ENCODE assay signal across 35 cellular contexts in the genomic region with DNA sequence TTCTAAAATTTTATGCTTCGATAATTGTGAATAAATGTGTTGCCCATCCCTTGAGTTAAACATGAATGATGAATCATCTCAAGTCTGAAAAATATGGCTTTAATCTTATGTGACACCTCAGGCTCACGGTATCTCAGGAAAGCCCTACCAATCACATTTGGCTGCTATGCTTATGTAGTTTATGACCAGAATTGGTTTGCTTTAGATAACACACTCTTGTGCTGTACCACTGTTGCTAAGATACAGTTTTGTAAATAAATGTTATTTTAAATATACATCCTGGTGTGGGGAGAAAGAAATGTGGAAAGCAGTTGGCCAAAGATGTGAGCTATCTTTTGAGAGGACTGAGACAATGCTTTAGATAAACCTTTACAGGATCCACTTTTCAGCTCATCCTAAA.
"Had no signal": no experiment of that assay in that cellular context is flagged by ENCODE, and none has a peak within 500 bp of the region (broad histone marks: within the 10 kb centered on the region; RNA-seq: fewer than 3 reads in every experiment).

No MANE protein-coding gene starts in this region.

- H3K4me3 Mint-ChIP-seq: activated CD4-positive, alpha-beta memory T cell treated with anti-CD3 and anti-CD28 coated beads, Interleukin-2, amount 10 ng/mL, durations not matched to agents 7 days and 5 days; activated naive CD8-positive, alpha-beta T cell treated with anti-CD3 and anti-CD28 coated beads for 36 hours; activated T-cell treated with anti-CD3 and anti-CD28 coated beads, Interleukin-2, amount 50 U/mL, for 72 hours; activated T-helper 17 cell treated with anti-CD3 and anti-CD28 coated beads, Interleukin-2, amount 50 U/mL, for 72 hours; IgD-negative memory B cell; T-cell had no signal

- H3K36me3 Mint-ChIP-seq: activated naive CD8-positive, alpha-beta T cell treated with anti-CD3 and anti-CD28 coated beads for 36 hours; IgD-negative memory B cell; T-cell had no signal

- DNase-seq: activated CD4-positive, alpha-beta memory T cell treated with anti-CD3 and anti-CD28 coated beads, Interleukin-2, amount 10 ng/mL, durations not matched to agents 7 days and 5 days; activated CD4-positive, alpha-beta T cell treated with anti-CD3 and anti-CD28 coated beads for 1 hour; activated CD4-positive, alpha-beta T cell treated with anti-CD3 and anti-CD28 coated beads for 48 hours; activated CD4-positive, CD25-positive, alpha-beta regulatory T cell; activated effector memory CD4-positive, alpha-beta T cell treated with anti-CD3 and anti-CD28 coated beads, Interleukin-2, amount 50 U/mL, for 16 hours; activated naive CD4-positive, alpha-beta T cell; activated naive CD4-positive, alpha-beta T cell treated with anti-CD3 and anti-CD28 coated beads, Interleukin-2, amount 50 U/mL, for 16 hours; activated naive CD8-positive, alpha-beta T cell treated with anti-CD3 and anti-CD28 coated beads for 36 hours; activated T-cell treated with anti-CD3 and anti-CD28 coated beads, Interleukin-2, amount 50 U/mL, for 1 hour; activated T-cell treated with anti-CD3 and anti-CD28 coated beads, Interleukin-2, amount 50 U/mL, for 72 hours; amniotic stem cell; aorta; brain microvascular endothelial cell; central memory CD4-positive, alpha-beta T cell; NCI-H1092 treated with DMSO at 0.1 percent for 48 hours; NCI-H146; NCI-H187; NCI-H2081; NCI-H2171 treated with DMSO at 0.1 percent for 48 hours; NCI-H226; NCI-H446 treated with DMSO at 0.1 percent for 48 hours; NCI-H524; PC-9; SIG-M5; T-cell; T-helper 2 cell; T1000; WERI-Rb-1 had no signal

- H3K27me3 Mint-ChIP-seq: activated CD4-positive, alpha-beta memory T cell treated with anti-CD3 and anti-CD28 coated beads, Interleukin-2, amount 10 ng/mL, durations not matched to agents 7 days and 5 days had no signal

- H3K9me3 Mint-ChIP-seq: activated CD4-positive, alpha-beta memory T cell treated with anti-CD3 and anti-CD28 coated beads, Interleukin-2, amount 10 ng/mL, durations not matched to agents 7 days and 5 days; activated naive CD8-positive, alpha-beta T cell treated with anti-CD3 and anti-CD28 coated beads for 36 hours; activated T-cell treated with anti-CD3 and anti-CD28 coated beads, Interleukin-2, amount 50 U/mL, for 72 hours; IgD-negative memory B cell had no signal

- H3K27ac ChIP-seq: brain microvascular endothelial cell, KMS-11, PC-9, RWPE1, WERI-Rb-1 had no signal

- H3K4me1 Mint-ChIP-seq: activated CD4-positive, alpha-beta memory T cell treated with anti-CD3 and anti-CD28 coated beads, Interleukin-2, amount 10 ng/mL, durations not matched to agents 7 days and 5 days; activated naive CD8-positive, alpha-beta T cell treated with anti-CD3 and anti-CD28 coated beads for 36 hours; activated T-helper 17 cell treated with anti-CD3 and anti-CD28 coated beads, Interleukin-2, amount 50 U/mL, for 72 hours; IgD-negative memory B cell; T-cell had no signal

- H2AFZ ChIP-seq: PC-9 had no signal

- H3K36me3 ChIP-seq: brain microvascular endothelial cell, WERI-Rb-1 had no signal

- H3K9ac ChIP-seq: KMS-11 had no signal

- H3K4me2 ChIP-seq: KMS-11, PC-9 had no signal

- ATAC-seq: activated T-cell treated with anti-CD3 and anti-CD28 coated beads, Interleukin-2, amount 50 U/mL, for 72 hours; activated T-helper 17 cell treated with anti-CD3 and anti-CD28 coated beads, Interleukin-2, amount 50 U/mL, for 72 hours; Right ventricle myocardium inferior; SK-N-SH treated with all-trans-retinoic acid at 6 μM for 48 hours; T-cell had no signal

- H3K27ac Mint-ChIP-seq: activated CD4-positive, alpha-beta memory T cell treated with anti-CD3 and anti-CD28 coated beads, Interleukin-2, amount 10 ng/mL, durations not matched to agents 7 days and 5 days; activated naive CD8-positive, alpha-beta T cell treated with anti-CD3 and anti-CD28 coated beads for 36 hours; activated T-cell treated with anti-CD3 and anti-CD28 coated beads, Interleukin-2, amount 50 U/mL, for 72 hours; activated T-helper 17 cell treated with anti-CD3 and anti-CD28 coated beads, Interleukin-2, amount 50 U/mL, for 72 hours; IgD-negative memory B cell; T-cell had no signal

- FAIRE-seq: RCC 7860 had no signal

- H3K27me3 ChIP-seq: brain microvascular endothelial cell had no signal

- H3K4me3 ChIP-seq: PC-9 had no signal
